Comparison of ENCODE assay signal across 1 cellular context in the genomic region with DNA sequence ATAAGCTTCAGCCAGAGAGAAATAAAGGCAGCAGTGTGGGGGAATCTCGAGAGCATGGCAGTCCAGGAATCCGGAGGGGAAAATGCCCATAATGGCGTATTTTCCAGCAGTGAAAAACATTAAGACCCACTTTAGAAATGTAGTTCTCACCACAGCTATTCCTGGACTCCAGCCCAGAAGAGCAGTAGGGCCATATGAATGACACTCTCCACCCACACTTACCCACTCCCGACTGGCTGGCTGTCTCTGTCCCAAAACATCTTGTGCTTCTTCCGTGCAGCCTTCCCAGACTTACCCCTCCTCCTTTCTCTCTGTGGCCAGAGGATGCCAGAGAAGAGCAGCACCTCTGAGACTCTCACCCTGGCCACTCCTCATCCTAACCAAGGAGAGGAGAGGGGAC.
TF ChIP-seq lines count a peak whose summit lies in the region.

No MANE protein-coding gene starts in this region.

TF ChIP-seq in A549, 52 proteins besides CTCF, POLR2A, EP300 and RAD21 (continued from another document):
- TF ChIP-seq CHD4 (IDR thresholded peaks at IDR 0.05; ENCODE audit: borderline replicate concordance) (no peak), ATOH8 (CRISPR knock-in tag; IDR thresholded peaks at IDR 0.05; ENCODE audit: low read depth) (no peak), HES2 (IDR thresholded peaks at IDR 0.05) (no peak), PBX3 (IDR thresholded peaks at IDR 0.05) (no peak), CEBPB (IDR thresholded peaks at IDR 0.05) (no peak), BCL3 (IDR thresholded peaks at IDR 0.05) (no peak), PHF8 (IDR thresholded peaks at IDR 0.05; ENCODE audit: borderline replicate concordance, low read depth) (no peak), CHD2 (IDR thresholded peaks at IDR 0.05; ENCODE audit: low read length, partially characterized antibody) (no peak), BHLHE40 (IDR thresholded peaks at IDR 0.05; ENCODE audit: low read depth, low read length) (no peak)
